ENCODE assay signal across 10 cellular contexts in genomic region chr9:98790601-98791146, GRCh38. TPM values are rescaled to one million over a fixed set of nuclear protein-coding genes. Genes with fewer than 3 reads are reported as not detected.
DNase-seq lines count a peak whose midpoint lies in the region; ATAC-seq and TF ChIP-seq lines count a peak whose summit lies in the region.
"Had no signal": no experiment of that assay in that cellular context is flagged by ENCODE, and none has a peak within 500 bp of the region (broad histone marks: within the 10 kb centered on the region; RNA-seq: fewer than 3 reads in every experiment).

No MANE protein-coding gene starts in this region.

- DNase-seq in Calu3, result no peak
- peak; percentile 72 for DNase-seq in LHCN-M2 (ENCODE audit: low read depth)
- DNase-seq in RKO (ENCODE audit: low spot score), result no peak
- no peak for DNase-seq in GM10248 (ENCODE audit: extremely low spot score)
- DNase-seq in occipital lobe (lab: John Stamatoyannopoulos, UW), result no peak
- DNase-seq: NCI-H2107 had no signal

- H3K27ac Mint-ChIP-seq in Calu3 (ENCODE audit: unreplicated experiment) (peak overlapping the region; percentile 31), brain (peak overlapping the region; percentile 20 to 66 (median 38)), nephron (peak overlapping the region; percentile 54 to 92 (median 88))
- H3K27ac Mint-ChIP-seq: activated naive CD8-positive, alpha-beta T cell treated with anti-CD3 and anti-CD28 coated beads, Interleukin-2, amount 10 ng/mL, durations not matched to agents 7 days and 5 days had no signal

- no peak for ATAC-seq in GM19397 (IDR thresholded peaks at IDR 0.05; ENCODE audit: unreplicated experiment)

- no peak for TF ChIP-seq CTCF in Calu3 (IDR thresholded peaks at IDR 0.05; ENCODE audit: unreplicated experiment)
- no peak for TF ChIP-seq CTCF in brain (conservative IDR thresholded peaks at IDR 0.05)
- no peak for TF ChIP-seq CTCF in nephron (IDR thresholded peaks at IDR 0.05; ENCODE audit: unreplicated experiment in 3 of 3)
- TF ChIP-seq CTCF in GM10248 (IDR thresholded peaks at IDR 0.05; ENCODE audit: control extremely low read depth, extremely low read depth, low read depth, missing control alignments), result no peak

- intact Hi-C loops in Calu3 (cut with micrococcal nuclease; ENCODE audit: unreplicated experiment), result no loop called here

- H3K36me3 Mint-ChIP-seq in Calu3 (ENCODE audit: insufficient read depth, unreplicated experiment) (peaks cover 6% of the 10 kb centered on the region), brain (no peaks in the 10 kb centered on the region), nephron (ENCODE audit: low read depth) (peaks cover 13% of the 10 kb centered on the region)
- H3K36me3 Mint-ChIP-seq: activated naive CD8-positive, alpha-beta T cell treated with anti-CD3 and anti-CD28 coated beads, Interleukin-2, amount 10 ng/mL, durations not matched to agents 7 days and 5 days had no signal

- no peak overlapping the region for H3K4me3 Mint-ChIP-seq in Calu3 (ENCODE audit: low read depth, unreplicated experiment)
- H3K4me3 Mint-ChIP-seq in brain, result no peak overlapping the region
- H3K4me3 Mint-ChIP-seq in nephron, result no peak overlapping the region
- H3K4me3 Mint-ChIP-seq: activated naive CD8-positive, alpha-beta T cell treated with anti-CD3 and anti-CD28 coated beads, Interleukin-2, amount 10 ng/mL, durations not matched to agents 7 days and 5 days had no signal

- H3K9me3 Mint-ChIP-seq in Calu3 (ENCODE audit: low read depth, unreplicated experiment) (no peaks in the 10 kb centered on the region), brain (no peaks in the 10 kb centered on the region), nephron (no peaks in the 10 kb centered on the region)
- H3K9me3 Mint-ChIP-seq: activated naive CD8-positive, alpha-beta T cell treated with anti-CD3 and anti-CD28 coated beads, Interleukin-2, amount 10 ng/mL, durations not matched to agents 7 days and 5 days had no signal

- peaks cover 46% of the 10 kb centered on the region for H3K4me1 Mint-ChIP-seq in Calu3 (ENCODE audit: low read depth, unreplicated experiment)
- peaks cover 38% of the 10 kb centered on the region for H3K4me1 Mint-ChIP-seq in brain
- H3K4me1 Mint-ChIP-seq in nephron, result peaks cover 49% of the 10 kb centered on the region

- BruUV-seq in Calu3 (replicated peaks; lab: Mats Ljungman, UMichigan), result no TSS peak

- POLR2A ChIA-PET in GM10248 (lab: Yijun Ruan, JAX), result no interaction called here

- H3K27me3 Mint-ChIP-seq in Calu3 (ENCODE audit: unreplicated experiment) (no peaks in the 10 kb centered on the region), brain (no peaks in the 10 kb centered on the region), nephron (ENCODE audit: low read depth) (no peaks in the 10 kb centered on the region)

- CTCF ChIA-PET in Calu3 (lab: Charles Lee), result no interaction called here
- CTCF ChIA-PET in GM10248 (lab: Yijun Ruan, JAX), result interaction anchor here (0.7 to 7.0 kb wide), 13 partner anchors 11 to 672 kb away, joined by 3 to 50 read pairs (median 4); partner anchors contain the start of gene GALNT12

RNA-seq across cellular contexts. Expression of gene ANKS6, which starts 5.7 kb away (rescaled TPM):
- 31.5 and 32.2 TPM in 2 replicates for total RNA-seq in Calu3 (2022)
- 17.0 and 22.2 TPM in 2 replicates for total RNA-seq in LHCN-M2 (2014; rRNA removed)
- polyA plus RNA-seq in LHCN-M2 (2012), result 13.4 TPM
- 14.3 TPM for polyA plus RNA-seq in brain (ENCODE audit: insufficient read depth, low read depth, low replicate concordance)
- 3.9 TPM for total RNA-seq in occipital lobe

RNA-seq across cellular contexts. Expression of gene GALNT12, which starts 16.8 kb away (rescaled TPM):
- 49.2 and 51.2 TPM in 2 replicates for total RNA-seq in Calu3 (2022)
- 1.7 and 2.2 TPM in 2 replicates for total RNA-seq in LHCN-M2 (2014; rRNA removed)
- 0.64 TPM for polyA plus RNA-seq in LHCN-M2 (2012)
- 1.9 TPM for polyA plus RNA-seq in brain (ENCODE audit: insufficient read depth, low read depth, low replicate concordance)
- total RNA-seq in occipital lobe, result 1.2 TPM

Comparison
In these comparisons a context has a peak if more than half of its experiments do, and no peak if none do; other contexts are left out.
1. H3K27ac Mint-ChIP-seq: peak in every context shown above with its lines; median percentile 88 in nephron; 38 in brain; 31 in Calu3.
2. RNA of gene GALNT12, which starts 16.8 kb away (total RNA-seq): 49.2 to 51.2 TPM in Calu3; 1.7 to 2.2 TPM in LHCN-M2 and 1.2 TPM in occipital lobe (single experiment); every median in the first group is over 10 times any median in the second.